8 cellular contexts compared by ENCODE assay signal in genomic region chr16:85303354-85303883, GRCh38.
A peak's percentile ranks its signal among the peaks of the same experiment; 100 is the strongest.
DNase-seq lines count a peak whose midpoint lies in the region; ATAC-seq and TF ChIP-seq lines count a peak whose summit lies in the region.

No MANE protein-coding gene starts in this region.

- H3K9me3 Mint-ChIP-seq in CD4-positive, alpha-beta T cell, result no peaks in the 10 kb centered on the region
- H3K9me3 Mint-ChIP-seq in activated CD4-positive, alpha-beta T cell treated with anti-CD3 and anti-CD28 coated beads, Interleukin-2, amount 10 ng/mL, durations not matched to agents 24 days and 14 days, result no peaks in the 10 kb centered on the region
- no peaks in the 10 kb centered on the region for H3K9me3 Mint-ChIP-seq in dendritic cell treated with granulocyte-macrophage colony-stimulating factor and Interleukin-4, amounts not matched to agents 40 ng/mL and 50 ng/mL, for 4 days

- peak; percentile 97 for TF ChIP-seq CTCF in CD4-positive, alpha-beta T cell (IDR thresholded peaks at IDR 0.05)
- peak; percentile 55; the same call in 1 of the 2 replicates for TF ChIP-seq CTCF in LNCAP (IDR thresholded peaks at IDR 0.05)

- peak; percentile 43 for ATAC-seq in CD4-positive, alpha-beta T cell (ENCODE audit: poor library complexity)
- no peak for ATAC-seq in HG02970 (IDR thresholded peaks at IDR 0.05; ENCODE audit: low FRiP score, unreplicated experiment)

- H3K27ac Mint-ChIP-seq in CD4-positive, alpha-beta T cell, result no peak overlapping the region
- H3K27ac Mint-ChIP-seq in activated CD4-positive, alpha-beta T cell treated with anti-CD3 and anti-CD28 coated beads, Interleukin-2, amount 10 ng/mL, durations not matched to agents 24 days and 14 days, result peak overlapping the region; percentile 77
- no peak overlapping the region for H3K27ac Mint-ChIP-seq in dendritic cell treated with granulocyte-macrophage colony-stimulating factor and Interleukin-4, amounts not matched to agents 40 ng/mL and 50 ng/mL, for 4 days

- peak; percentile 52 to 83 (median 70) for DNase-seq in CD4-positive, alpha-beta T cell
- peak; percentile 95 for DNase-seq in activated CD4-positive, alpha-beta T cell treated with anti-CD3 and anti-CD28 coated beads, Interleukin-2, amount 10 ng/mL, durations not matched to agents 24 days and 14 days
- DNase-seq in mesenteric fat pad (ENCODE audit: low spot score) (peak; percentile 93), AG08395 (ENCODE audit: low spot score) (no peak)
- peak; percentile 43 to 59 for DNase-seq in stimulated activated CD8-positive, alpha-beta memory T cell treated with anti-CD3 and anti-CD28 coated beads, Interleukin-7, amount 100 ng/mL, for 1 hour (ENCODE audit: low read depth in 2 of 2)

- H3K4me1 Mint-ChIP-seq in CD4-positive, alpha-beta T cell (ENCODE audit: low read depth), result peaks cover 40% of the 10 kb centered on the region
- peaks cover 33% of the 10 kb centered on the region for H3K4me1 Mint-ChIP-seq in activated CD4-positive, alpha-beta T cell treated with anti-CD3 and anti-CD28 coated beads, Interleukin-2, amount 10 ng/mL, durations not matched to agents 24 days and 14 days
- peaks cover 50% of the 10 kb centered on the region for H3K4me1 Mint-ChIP-seq in dendritic cell treated with granulocyte-macrophage colony-stimulating factor and Interleukin-4, amounts not matched to agents 40 ng/mL and 50 ng/mL, for 4 days (ENCODE audit: low read depth)

- peak overlapping the region; percentile 54 for H3K4me3 Mint-ChIP-seq in CD4-positive, alpha-beta T cell
- peak overlapping the region; percentile 86 for H3K4me3 Mint-ChIP-seq in activated CD4-positive, alpha-beta T cell treated with anti-CD3 and anti-CD28 coated beads, Interleukin-2, amount 10 ng/mL, durations not matched to agents 24 days and 14 days
- peak overlapping the region; percentile 44 for H3K4me3 Mint-ChIP-seq in dendritic cell treated with granulocyte-macrophage colony-stimulating factor and Interleukin-4, amounts not matched to agents 40 ng/mL and 50 ng/mL, for 4 days

- no peak overlapping the region for H3K27ac ChIP-seq in CD4-positive, alpha-beta T cell (ENCODE audit: low read depth, low read length)

- intact Hi-C loops in CD4-positive, alpha-beta T cell (cut with DNase I, micrococcal nuclease), result loop anchor here (1.0 to 5.0 kb wide), 4 partner anchors 27 to 414 kb away; no protein-coding TSS in a partner anchor
- intact Hi-C loops in activated CD4-positive, alpha-beta T cell treated with anti-CD3 and anti-CD28 coated beads, Interleukin-2, amount 10 ng/mL, durations not matched to agents 24 days and 14 days (cut with micrococcal nuclease), result loop anchor here (1.0 to 5.0 kb wide), 4 partner anchors 27 to 414 kb away; partner anchors contain the start of gene GSE1
- intact Hi-C loops in dendritic cell treated with granulocyte-macrophage colony-stimulating factor and Interleukin-4, amounts not matched to agents 40 ng/mL and 50 ng/mL, for 4 days (cut with micrococcal nuclease), result loop anchor here (10.0 kb wide), 1 partner anchor 311 kb away; the partner anchor contains the start of gene GSE1

- H3K27me3 ChIP-seq in CD4-positive, alpha-beta T cell (ENCODE audit: control insufficient read depth, insufficient read depth, low read length), result no peaks in the 10 kb centered on the region

- CTCF ChIA-PET in CD4-positive, alpha-beta T cell (lab: Charles Lee), result no interaction called here

- no peaks in the 10 kb centered on the region for H3K36me3 Mint-ChIP-seq in CD4-positive, alpha-beta T cell (ENCODE audit: low read depth)
- no peaks in the 10 kb centered on the region for H3K36me3 Mint-ChIP-seq in activated CD4-positive, alpha-beta T cell treated with anti-CD3 and anti-CD28 coated beads, Interleukin-2, amount 10 ng/mL, durations not matched to agents 24 days and 14 days (ENCODE audit: low read depth)
- H3K36me3 Mint-ChIP-seq in dendritic cell treated with granulocyte-macrophage colony-stimulating factor and Interleukin-4, amounts not matched to agents 40 ng/mL and 50 ng/mL, for 4 days (ENCODE audit: low read depth), result no peaks in the 10 kb centered on the region

- no peaks in the 10 kb centered on the region for H3K9me3 ChIP-seq in CD4-positive, alpha-beta T cell (ENCODE audit: control insufficient read depth, low read length)

- H3K27me3 Mint-ChIP-seq in CD4-positive, alpha-beta T cell, result no peaks in the 10 kb centered on the region
- peaks cover 2% of the 10 kb centered on the region for H3K27me3 Mint-ChIP-seq in activated CD4-positive, alpha-beta T cell treated with anti-CD3 and anti-CD28 coated beads, Interleukin-2, amount 10 ng/mL, durations not matched to agents 24 days and 14 days
- peaks cover 31% of the 10 kb centered on the region for H3K27me3 Mint-ChIP-seq in dendritic cell treated with granulocyte-macrophage colony-stimulating factor and Interleukin-4, amounts not matched to agents 40 ng/mL and 50 ng/mL, for 4 days

- POLR2A ChIA-PET in CD4-positive, alpha-beta T cell (lab: Charles Lee), result no interaction called here
